Comparison of ENCODE assay signal across 10 cellular contexts in genomic region chr1:205668951-205669340, GRCh38. TPM values are rescaled to one million over a fixed set of nuclear protein-coding genes. Genes with fewer than 3 reads are reported as not detected.
DNase-seq lines count a peak whose midpoint lies in the region; ATAC-seq and TF ChIP-seq lines count a peak whose summit lies in the region.
"Had no signal": no experiment of that assay in that cellular context is flagged by ENCODE, and none has a peak within 500 bp of the region (broad histone marks: within the 10 kb centered on the region; RNA-seq: fewer than 3 reads in every experiment).

No MANE protein-coding gene starts in this region.

- peak overlapping the region; percentile 36 to 58 (median 56) for H3K4me3 Mint-ChIP-seq in nephron
- no peak overlapping the region for H3K4me3 Mint-ChIP-seq in activated CD4-positive, alpha-beta T cell treated with anti-CD3 and anti-CD28 coated beads, Interleukin-2, amount 10 ng/mL, durations not matched to agents 24 days and 14 days

- POLR2A ChIA-PET in PC-3 (lab: Charles Lee; ENCODE audit: unreplicated experiment): no interaction called here

- CTCF ChIA-PET in PC-3 (lab: Charles Lee): interaction anchor here (0.5 to 1.4 kb wide), 2 partner anchors 33 to 43 kb away, joined by 4 read pairs; no protein-coding TSS in a partner anchor

- peaks cover 72% of the 10 kb centered on the region for H3K4me1 ChIP-seq in PC-3 (ENCODE audit: insufficient read depth, low read length)

- intact Hi-C loops in PC-3 (cut with micrococcal nuclease): no loop called here
- intact Hi-C loops in activated CD4-positive, alpha-beta T cell treated with anti-CD3 and anti-CD28 coated beads, Interleukin-2, amount 10 ng/mL, durations not matched to agents 24 days and 14 days (cut with micrococcal nuclease): no loop called here

- no peak overlapping the region for H3K4me2 ChIP-seq in PC-3 (ENCODE audit: low read length)

- ATAC-seq in HG02798 (IDR thresholded peaks at IDR 0.05; ENCODE audit: poor library complexity, unreplicated experiment): peak; percentile 37
- ATAC-seq in PC-3: no peak
- ATAC-seq in HG03520 (IDR thresholded peaks at IDR 0.05; ENCODE audit: unreplicated experiment): no peak

- H3K4me1 Mint-ChIP-seq in nephron: peaks cover 70% of the 10 kb centered on the region
- H3K4me1 Mint-ChIP-seq in activated CD4-positive, alpha-beta T cell treated with anti-CD3 and anti-CD28 coated beads, Interleukin-2, amount 10 ng/mL, durations not matched to agents 24 days and 14 days: peaks cover 2% of the 10 kb centered on the region

- H3K36me3 ChIP-seq in WERI-Rb-1 (peaks cover 5% of the 10 kb centered on the region), PC-3 (ENCODE audit: low read depth, low read length) (no peaks in the 10 kb centered on the region)
- H3K36me3 ChIP-seq: lower lobe of right lung had no signal

- H3K36me3 Mint-ChIP-seq in nephron (ENCODE audit: low read depth): no peaks in the 10 kb centered on the region
- no peaks in the 10 kb centered on the region for H3K36me3 Mint-ChIP-seq in activated CD4-positive, alpha-beta T cell treated with anti-CD3 and anti-CD28 coated beads, Interleukin-2, amount 10 ng/mL, durations not matched to agents 24 days and 14 days (ENCODE audit: low read depth)

- no peak overlapping the region for H2AFZ ChIP-seq in PC-3 (ENCODE audit: low read length)

- H3K27ac Mint-ChIP-seq in nephron: peak overlapping the region; percentile 58 to 89 (median 63)
- H3K27ac Mint-ChIP-seq in activated CD4-positive, alpha-beta T cell treated with anti-CD3 and anti-CD28 coated beads, Interleukin-2, amount 10 ng/mL, durations not matched to agents 24 days and 14 days: no peak overlapping the region

- no peaks in the 10 kb centered on the region for H4K20me1 ChIP-seq in PC-3 (ENCODE audit: low read length)

- TF ChIP-seq CTCF in GM12875 (IDR thresholded peaks at IDR 0.05; ENCODE audit: borderline replicate concordance, insufficient read depth, low read depth, low read length): no peak
- TF ChIP-seq CTCF in WERI-Rb-1 (IDR thresholded peaks at IDR 0.05; ENCODE audit: low read depth, low read length): peak; percentile 77
- peak in 1 of 3 experiments; percentile 9 for TF ChIP-seq CTCF in nephron (IDR thresholded peaks at IDR 0.05; ENCODE audit: unreplicated experiment in 3 of 3)
- TF ChIP-seq CTCF in PC-3 (conservative IDR thresholded peaks at IDR 0.05; ENCODE audit: low read depth, low read length): no peak

- H3K9me3 Mint-ChIP-seq in nephron: no peaks in the 10 kb centered on the region
- H3K9me3 Mint-ChIP-seq in activated CD4-positive, alpha-beta T cell treated with anti-CD3 and anti-CD28 coated beads, Interleukin-2, amount 10 ng/mL, durations not matched to agents 24 days and 14 days: no peaks in the 10 kb centered on the region

- BruUV-seq in PC-3 (replicated peaks; lab: Mats Ljungman, UMichigan): no TSS peak

- H3K79me2 ChIP-seq in PC-3 (ENCODE audit: low read length): peaks cover 57% of the 10 kb centered on the region

- H3K9me3 ChIP-seq in WERI-Rb-1 (ENCODE audit: severe bottlenecking): no peaks in the 10 kb centered on the region
- H3K9me3 ChIP-seq in PC-3 (ENCODE audit: low read length): no peaks in the 10 kb centered on the region
- H3K9me3 ChIP-seq: lower lobe of right lung had no signal

- DNase-seq in WERI-Rb-1 (peak; percentile 92), PC-3 (no peak), NCI-H524 treated with DMSO at 0.1 percent for 48 hours (lab: John Stamatoyannopoulos, UW) (no peak)
- DNase-seq in activated CD4-positive, alpha-beta T cell treated with anti-CD3 and anti-CD28 coated beads, Interleukin-2, amount 10 ng/mL, durations not matched to agents 24 days and 14 days: no peak
- DNase-seq: lower lobe of right lung; stimulated activated CD4-positive, alpha-beta T cell treated with anti-CD3 and anti-CD28 coated beads, Interleukin-4, amount 100 ng/mL, for 4 hours had no signal

- H3K4me3 ChIP-seq in GM12875 (ENCODE audit: low read depth, low read length) (peak overlapping the region; percentile 15), WERI-Rb-1 (ENCODE audit: low read depth, low read length) (no peak overlapping the region), PC-3 (ENCODE audit: low read length) (no peak overlapping the region)

- H3K27ac ChIP-seq in WERI-Rb-1 (peak overlapping the region; percentile 95), PC-3 (ENCODE audit: low read length) (no peak overlapping the region)
- H3K27ac ChIP-seq: lower lobe of right lung had no signal

- peaks cover 10% of the 10 kb centered on the region for H3K27me3 Mint-ChIP-seq in nephron (ENCODE audit: low read depth)
- peaks cover 5% of the 10 kb centered on the region for H3K27me3 Mint-ChIP-seq in activated CD4-positive, alpha-beta T cell treated with anti-CD3 and anti-CD28 coated beads, Interleukin-2, amount 10 ng/mL, durations not matched to agents 24 days and 14 days

- no peak overlapping the region for H3K9ac ChIP-seq in PC-3 (ENCODE audit: low read length)

- H3K9me2 ChIP-seq in PC-3 (replicated peaks; ENCODE audit: low read length): no peaks in the 10 kb centered on the region

- H3K27me3 ChIP-seq in WERI-Rb-1 (ENCODE audit: insufficient read depth, low read depth, severe bottlenecking): no peaks in the 10 kb centered on the region
- H3K27me3 ChIP-seq in PC-3 (ENCODE audit: low read length): no peaks in the 10 kb centered on the region

- H3F3A ChIP-seq in PC-3 (ENCODE audit: low read length, unreplicated experiment): no peaks in the 10 kb centered on the region

RNA-seq across cellular contexts. Expression of gene SLC45A3, which starts 11.4 kb away (rescaled TPM):
- 33.2 and 37.6 TPM in 2 replicates for total RNA-seq in PC-3 (2014; rRNA removed)
- 1.0 and 1.1 TPM in 2 replicates for total RNA-seq in activated CD4-positive, alpha-beta T cell treated with anti-CD3 and anti-CD28 coated beads, Interleukin-2, amount 10 ng/mL, durations not matched to agents 24 days and 14 days

RNA-seq across cellular contexts. Expression of gene ELK4, which starts 37.1 kb away (rescaled TPM):
- 16.3 and 16.4 TPM in 2 replicates for total RNA-seq in PC-3 (2014; rRNA removed)
- total RNA-seq in activated CD4-positive, alpha-beta T cell treated with anti-CD3 and anti-CD28 coated beads, Interleukin-2, amount 10 ng/mL, durations not matched to agents 24 days and 14 days: 81.8 and 83.1 TPM in 2 replicates

Comparison
In these comparisons a context has a peak if more than half of its experiments do, and no peak if none do; other contexts are left out.
1. RNA of gene SLC45A3, which starts 11.4 kb away (total RNA-seq): 33.2 to 37.6 TPM in PC-3; 1.0 to 1.1 TPM in activated CD4-positive, alpha-beta T cell treated with anti-CD3 and anti-CD28 coated beads, Interleukin-2, amount 10 ng/mL, durations not matched to agents 24 days and 14 days; every median in the first group is over 10 times any median in the second.